In genomic region chr20:64001607-64002011, GRCh38 we compare ENCODE assay signal across 12 cellular contexts. TPM values are rescaled to one million over a fixed set of nuclear protein-coding genes. Genes with fewer than 3 reads are reported as not detected.
DNase-seq lines count a peak whose midpoint lies in the region; ATAC-seq, FAIRE-seq and TF ChIP-seq lines count a peak whose summit lies in the region.
"Had no signal": no experiment of that assay in that cellular context is flagged by ENCODE, and none has a peak within 500 bp of the region (broad histone marks: within the 10 kb centered on the region; RNA-seq: fewer than 3 reads in every experiment).

No MANE protein-coding gene starts in this region.

- no peaks in the 10 kb centered on the region for H3F3A ChIP-seq in PC-3 (ENCODE audit: low read length, unreplicated experiment)

- POLR2A ChIA-PET in PC-3 (lab: Charles Lee; ENCODE audit: unreplicated experiment) = interaction anchor here (0.6 kb wide), 1 partner anchor 21 kb away, joined by 3 read pairs; the partner anchor contains the start of gene PRPF6

- peaks cover 62% of the 10 kb centered on the region for H3K36me3 ChIP-seq in PC-3 (ENCODE audit: low read depth, low read length)
- peaks cover 0 to 60% (median 21%) of the 10 kb centered on the region in 3 donors for H3K36me3 ChIP-seq in pancreas

- H3K4me2 ChIP-seq in PC-3 (ENCODE audit: low read length) = no peak overlapping the region

- H2AFZ ChIP-seq in PC-3 (ENCODE audit: low read length) = no peak overlapping the region

- H3K27ac ChIP-seq in PC-3 (ENCODE audit: low read length) (no peak overlapping the region), pancreas (no peak overlapping the region)
- H3K27ac ChIP-seq: 22Rv1, neutrophil had no signal

- H3K4me3 ChIP-seq in LNCaP clone FGC (ENCODE audit: low read depth, low read length) (no peak overlapping the region), PC-3 (ENCODE audit: low read length) (no peak overlapping the region), pancreas (no peak overlapping the region)

- intact Hi-C loops in PC-3 (cut with micrococcal nuclease) (no loop called here), pancreas (cut with DNase I) (no loop called here)

- no peaks in the 10 kb centered on the region for H3K27me3 ChIP-seq in PC-3 (ENCODE audit: low read length)
- no peaks in the 10 kb centered on the region for H3K27me3 ChIP-seq in pancreas
- H3K27me3 ChIP-seq: neutrophil had no signal

- peak in 2 of 3 experiments; percentile 14 to 67 for DNase-seq in NCI-H1417 (lab: John Stamatoyannopoulos, UW)
- DNase-seq in NCI-H1417 treated with DMSO at 0.1 percent for 48 hours (lab: John Stamatoyannopoulos, UW) = no peak
- DNase-seq in LNCaP clone FGC (ENCODE audit: low read depth) = peak; percentile 62
- no peak for DNase-seq in PC-3
- no peak for DNase-seq in pancreas
- DNase-seq in activated CD4-positive, CD25-positive, alpha-beta regulatory T cell treated with anti-CD3 and anti-CD28 coated beads, Interleukin-2, amount 50 U/mL, for 72 hours = no peak
- no peak for DNase-seq in DMS114 treated with DMSO at 0.1 percent for 48 hours (lab: John Stamatoyannopoulos, UW; ENCODE audit: unreplicated experiment)
- DNase-seq: activated naive CD4-positive, alpha-beta T cell treated with anti-CD3 and anti-CD28 coated beads, Interleukin-2, amount 10 ng/mL, durations not matched to agents 7 days and 5 days; NCI-H226 had no signal

- no TSS peak for BruUV-seq in PC-3 (replicated peaks; lab: Mats Ljungman, UMichigan)

- CTCF ChIA-PET in PC-3 (lab: Charles Lee) = interaction anchor here (1.1 kb wide), 1 partner anchor 37 kb away, joined by 3 read pairs; no protein-coding TSS in a partner anchor

- WGBS in pancreas, 2 donors = 52 to 54% methylated on average over 11 of the region's 11 CpGs

- H3K4me1 ChIP-seq in PC-3 (ENCODE audit: insufficient read depth, low read length) (no peaks in the 10 kb centered on the region), pancreas (no peaks in the 10 kb centered on the region)

- H3K9me3 ChIP-seq in PC-3 (ENCODE audit: low read length) (no peaks in the 10 kb centered on the region), pancreas (no peaks in the 10 kb centered on the region)
- H3K9me3 ChIP-seq: neutrophil had no signal

- no peaks in the 10 kb centered on the region for H4K20me1 ChIP-seq in PC-3 (ENCODE audit: low read length)

- H3K9ac ChIP-seq in PC-3 (ENCODE audit: low read length) = no peak overlapping the region

- H3K9me2 ChIP-seq in PC-3 (replicated peaks; ENCODE audit: low read length) = no peaks in the 10 kb centered on the region

- no peak for FAIRE-seq in pancreas (lab: Jason Lieb, UNC)

- ATAC-seq in PC-3 = peak; percentile 78
- peak in 3 of 4 donors; percentile 32 to 79 (median 68) for ATAC-seq in pancreas
- ATAC-seq in GM19351 (IDR thresholded peaks at IDR 0.05; ENCODE audit: unreplicated experiment) = no peak

- 0 out of 2 replicates have a peak, but pooled peaks cover 5% of the 10 kb centered on the region for H3K79me2 ChIP-seq in PC-3 (ENCODE audit: low read length)

- TF ChIP-seq CTCF in LNCaP clone FGC (IDR thresholded peaks at IDR 0.05; ENCODE audit: control insufficient read depth, extremely low read depth, insufficient read depth) (no peak), PC-3 (conservative IDR thresholded peaks at IDR 0.05; ENCODE audit: low read depth, low read length) (no peak), pancreas (IDR thresholded peaks at IDR 0.05) (no peak)

RNA-seq across cellular contexts. Expression of gene PRPF6, which starts 20.7 kb away (rescaled TPM):
- 67.1 and 87.2 TPM in 2 replicates for total RNA-seq in PC-3 (2014; rRNA removed)
- total RNA-seq in pancreas = 10 to 100 TPM; 27.2 to 39.4 (median 32.2) TPM
- 10 to 100 TPM; 35.7 to 49.2 TPM for polyA plus RNA-seq in pancreas

RNA-seq across cellular contexts. Expression of gene SAMD10, which starts 22.2 kb away (rescaled TPM):
- total RNA-seq in PC-3 (2014; rRNA removed) = 7.4 and 13.4 TPM in 2 replicates
- 1 to 10 TPM; 1.3 to 5.2 (median 3.1) TPM for total RNA-seq in pancreas
- 1 to 10 TPM; 5.6 to 7.3 TPM for polyA plus RNA-seq in pancreas

RNA-seq across cellular contexts. Expression of gene ZNF512B, which starts 31.9 kb away (rescaled TPM):
- 18.0 and 24.1 TPM in 2 replicates for total RNA-seq in PC-3 (2014; rRNA removed)
- 10 to 100 TPM in 3 of 6 donors, 1 to 10 TPM in 3; 8.5 to 12.8 (median 9.8) TPM for total RNA-seq in pancreas
- 10 to 100 TPM; 12.8 to 22.0 TPM for polyA plus RNA-seq in pancreas

RNA-seq across cellular contexts. Expression of gene C20orf204, which starts 34.4 kb away (rescaled TPM):
- 2.1 and 3.4 TPM in 2 replicates for total RNA-seq in PC-3 (2014; rRNA removed)
- 1 to 10 TPM in 1 of 6 donors, under 1 TPM in 5; 0.31 to 1.0 (median 0.70) TPM for total RNA-seq in pancreas
- polyA plus RNA-seq in pancreas = 1 to 10 TPM; 2.4 to 3.7 TPM

RNA-seq across cellular contexts. Expression of gene UCKL1, which starts 45.4 kb away (rescaled TPM):
- 37.2 and 47.4 TPM in 2 replicates for total RNA-seq in PC-3 (2014; rRNA removed)
- 10 to 100 TPM; 13.9 to 23.1 (median 17.2) TPM for total RNA-seq in pancreas
- polyA plus RNA-seq in pancreas = 10 to 100 TPM; 67.8 to 84.7 TPM

Comparison
In these comparisons a context has a peak if more than half of its experiments do, and no peak if none do; other contexts are left out.
1. DNase-seq: peak in NCI-H1417 (2 of 3) and LNCaP clone FGC (single experiment); none in NCI-H1417 treated with DMSO at 0.1 percent for 48 hours (single experiment), PC-3 (single experiment), pancreas (0 of 6), activated CD4-positive, CD25-positive, alpha-beta regulatory T cell treated with anti-CD3 and anti-CD28 coated beads, Interleukin-2, amount 50 U/mL, for 72 hours (single experiment) and DMS114 treated with DMSO at 0.1 percent for 48 hours (single experiment).